28 cellular contexts compared by ENCODE assay signal in genomic region chr3:95215437-95215836, GRCh38.
"Had no signal": no experiment of that assay in that cellular context is flagged by ENCODE, and none has a peak within 500 bp of the region (broad histone marks: within the 10 kb centered on the region; RNA-seq: fewer than 3 reads in every experiment).

No MANE protein-coding gene starts in this region.

- H3K4me2 ChIP-seq: neural progenitor cell had no signal

- H3K4me1 ChIP-seq: neural progenitor cell, parathyroid adenoma, prostate gland, suprapubic skin, testis, tibial artery, transverse colon, upper lobe of left lung, vagina had no signal

- H2AFZ ChIP-seq: neural progenitor cell, parathyroid adenoma had no signal

- ATAC-seq: naive thymus-derived CD4-positive, alpha-beta T cell; natural killer cell; right cardiac atrium; stimulated activated memory B cell treated with anti-CD40 and anti-IgM and Interleukin-4, amounts not matched to agents 10 μg/mL and 1 μg/mL and 100 μg/mL, for 72 hours; stimulated activated naive CD8-positive, alpha-beta T cell treated with anti-CD3 and anti-CD28 coated beads, Interleukin-15, amount 100 ng/mL, for 72 hours; stimulated activated naive CD8-positive, alpha-beta T cell treated with anti-CD3 and anti-CD28 coated beads, Interleukin-15, Interleukin-2, amounts not matched to agents 100 U/mL and 50 U/mL, for 24 hours had no signal

- H3K9me3 ChIP-seq: ovary, prostate gland, right lobe of liver, sigmoid colon, suprapubic skin, testis, tibial artery, upper lobe of left lung, vagina had no signal

- H3K27ac ChIP-seq: neural progenitor cell, ovary, parathyroid adenoma, prostate gland, right lobe of liver, sigmoid colon, suprapubic skin, testis, tibial artery, transverse colon, upper lobe of left lung, vagina had no signal

- H3K36me3 ChIP-seq: ovary, prostate gland, right lobe of liver, sigmoid colon, suprapubic skin, tibial artery, transverse colon, upper lobe of left lung, vagina had no signal

- H3K4me3 ChIP-seq: neural progenitor cell, ovary, prostate gland, right lobe of liver, sigmoid colon, suprapubic skin, testis, tibial artery, transverse colon, upper lobe of left lung, vagina had no signal

- H3K79me2 ChIP-seq: parathyroid adenoma had no signal

- H3K27me3 ChIP-seq: neural progenitor cell, ovary, right lobe of liver, sigmoid colon, suprapubic skin, testis, tibial artery, transverse colon, upper lobe of left lung, vagina had no signal

- H3K9ac ChIP-seq: neural progenitor cell, parathyroid adenoma had no signal

- DNase-seq: naive thymus-derived CD4-positive, alpha-beta T cell; natural killer cell; occipital lobe; ovary; posterior cingulate gyrus; right cardiac atrium; right lobe of liver; sigmoid colon; small intestine; stimulated activated CD4-positive, alpha-beta T cell treated with anti-CD3 and anti-CD28 coated beads, Interleukin-15, amount 100 ng/mL, for 24 hours; stimulated activated CD4-positive, alpha-beta T cell treated with anti-CD3 and anti-CD28 coated beads, Interleukin-2, amount 100 ng/mL, for 24 hours; stimulated activated CD4-positive, alpha-beta T cell treated with anti-CD3 and anti-CD28 coated beads, Interleukin-2, amount 100 ng/mL, for 48 hours; stimulated activated CD4-positive, alpha-beta T cell treated with anti-CD3 and anti-CD28 coated beads, Interleukin-4, amount 100 ng/mL, for 24 hours; stimulated activated CD8-positive, alpha-beta memory T cell treated with anti-CD3 and anti-CD28 coated beads, Interleukin-4, amount 100 ng/mL, for 48 hours; stimulated activated naive CD4-positive, alpha-beta T cell; stimulated activated naive CD8-positive, alpha-beta T cell treated with anti-CD3 and anti-CD28 coated beads, Interleukin-15, amount 100 ng/mL, for 72 hours; stimulated activated naive CD8-positive, alpha-beta T cell treated with anti-CD3 and anti-CD28 coated beads, Interleukin-15, Interleukin-2, amounts not matched to agents 100 U/mL and 50 U/mL, for 24 hours; substantia nigra; testis; tibial artery; transverse colon; upper lobe of left lung had no signal
